Comparison of ENCODE assay signal across 13 cellular contexts in genomic region chr12:102539651-102540553, GRCh38. TPM values are rescaled to one million over a fixed set of nuclear protein-coding genes. Genes with fewer than 3 reads are reported as not detected.
DNase-seq lines count a peak whose midpoint lies in the region; ATAC-seq and TF ChIP-seq lines count a peak whose summit lies in the region.
"Had no signal": no experiment of that assay in that cellular context is flagged by ENCODE, and none has a peak within 500 bp of the region (broad histone marks: within the 10 kb centered on the region; RNA-seq: fewer than 3 reads in every experiment).

No MANE protein-coding gene starts in this region.

- no peaks in the 10 kb centered on the region for H3K36me3 ChIP-seq in stomach

- no peaks in the 10 kb centered on the region; the same call in 1 of the 2 replicates for H3K27me3 Mint-ChIP-seq in HFFc6 (ENCODE audit: insufficient read depth)
- H3K27me3 Mint-ChIP-seq in T-helper 2 cell treated with Interferon-gamma antibody and Interleukin-4, amounts not matched to agents 5 μg/mL and 100 μg/mL, for 36 hours (ENCODE audit: low read depth): peaks cover 9% of the 10 kb centered on the region

- DNase-seq in AG04450 (ENCODE audit: low read depth, low spot score) (peak; percentile 21), HFFc6 (peak; percentile 95), amniotic stem cell (lab: John Stamatoyannopoulos, UW) (peak; percentile 78), iris pigment epithelial cell (ENCODE audit: low read depth) (peak; percentile 95), stomach (no peak), NCI-H748 (lab: John Stamatoyannopoulos, UW; ENCODE audit: unreplicated experiment) (no peak)
- no peak for DNase-seq in T-helper 2 cell treated with Interferon-gamma antibody and Interleukin-4, amounts not matched to agents 5 μg/mL and 100 μg/mL, for 36 hours (ENCODE audit: low spot score)
- DNase-seq: CD4-positive, CD25-positive, alpha-beta regulatory T cell; hippocampal formation; NCI-H1436 had no signal

- CTCF ChIA-PET in AG04450 (lab: Charles Lee): interaction anchor here (0.6 to 1.7 kb wide), 5 partner anchors 55 to 767 kb away, joined by 3 to 8 read pairs (median 4); no protein-coding TSS in a partner anchor

- peak overlapping the region; percentile 73 for H3K4me3 Mint-ChIP-seq in HFFc6
- H3K4me3 Mint-ChIP-seq in T-helper 2 cell treated with Interferon-gamma antibody and Interleukin-4, amounts not matched to agents 5 μg/mL and 100 μg/mL, for 36 hours: no peak overlapping the region
- H3K4me3 Mint-ChIP-seq: CD4-positive, CD25-positive, alpha-beta regulatory T cell had no signal

- WGBS in stomach, 5 donors: 59 to 70% (median 62%) methylated on average over 9 to 10 of the region's 10 CpGs

- H3K27me3 ChIP-seq in AG04450 (ENCODE audit: control insufficient read depth, insufficient read depth, low read length): no peaks in the 10 kb centered on the region
- no peaks in the 10 kb centered on the region for H3K27me3 ChIP-seq in stomach

- no peak for ATAC-seq in activated CD4-positive, CD25-positive, alpha-beta regulatory T cell treated with anti-CD3 and anti-CD28 coated beads, Interleukin-2, amount 50 U/mL, for 24 hours

- no peak for TF ChIP-seq POLR2A in stomach (IDR thresholded peaks at IDR 0.05)

- TF ChIP-seq CTCF in AG04450 (IDR thresholded peaks at IDR 0.05; ENCODE audit: low read depth, low read length) (no peak), HFFc6 (IDR thresholded peaks at IDR 0.05) (peak; percentile 39; the same call in 1 of the 2 replicates), stomach (IDR thresholded peaks at IDR 0.05) (no peak)

- peaks cover 6% of the 10 kb centered on the region; the same call in 1 of the 2 replicates for H3K36me3 Mint-ChIP-seq in HFFc6 (ENCODE audit: low read depth)
- H3K36me3 Mint-ChIP-seq in T-helper 2 cell treated with Interferon-gamma antibody and Interleukin-4, amounts not matched to agents 5 μg/mL and 100 μg/mL, for 36 hours (ENCODE audit: low read depth): no peaks in the 10 kb centered on the region
- H3K36me3 Mint-ChIP-seq: CD4-positive, CD25-positive, alpha-beta regulatory T cell had no signal

- H3K4me1 ChIP-seq in stomach: no peaks in the 10 kb centered on the region

- no peak overlapping the region for H3K27ac ChIP-seq in AG04450 (ENCODE audit: low read depth, low read length)
- H3K27ac ChIP-seq in stomach: no peak overlapping the region
- H3K27ac ChIP-seq: HL-60 had no signal

- no peaks in the 10 kb centered on the region for H3K9me3 Mint-ChIP-seq in HFFc6
- no peaks in the 10 kb centered on the region for H3K9me3 Mint-ChIP-seq in T-helper 2 cell treated with Interferon-gamma antibody and Interleukin-4, amounts not matched to agents 5 μg/mL and 100 μg/mL, for 36 hours
- H3K9me3 Mint-ChIP-seq: CD4-positive, CD25-positive, alpha-beta regulatory T cell had no signal

- H3K4me1 Mint-ChIP-seq in HFFc6 (ENCODE audit: low read depth): peaks cover 95% of the 10 kb centered on the region
- peaks cover 13% of the 10 kb centered on the region for H3K4me1 Mint-ChIP-seq in T-helper 2 cell treated with Interferon-gamma antibody and Interleukin-4, amounts not matched to agents 5 μg/mL and 100 μg/mL, for 36 hours (ENCODE audit: low read depth)
- H3K4me1 Mint-ChIP-seq: CD4-positive, CD25-positive, alpha-beta regulatory T cell had no signal

- POLR2A ChIA-PET in AG04450 (lab: Yijun Ruan, JAX): interaction anchor here (0.6 kb wide), 1 partner anchor 382 kb away, joined by 3 read pairs; no protein-coding TSS in a partner anchor

- H3K9me3 ChIP-seq in AG04450 (ENCODE audit: control insufficient read depth, insufficient read depth, low read length): no peaks in the 10 kb centered on the region
- no peaks in the 10 kb centered on the region for H3K9me3 ChIP-seq in stomach

- intact Hi-C loops in stomach (cut with DNase I; ENCODE audit: low total_unique reads): no loop called here

- H3K27ac Mint-ChIP-seq in HFFc6: peak overlapping the region; percentile 96
- no peak overlapping the region for H3K27ac Mint-ChIP-seq in T-helper 2 cell treated with Interferon-gamma antibody and Interleukin-4, amounts not matched to agents 5 μg/mL and 100 μg/mL, for 36 hours
- H3K27ac Mint-ChIP-seq: CD4-positive, CD25-positive, alpha-beta regulatory T cell had no signal

- H3K4me3 ChIP-seq in AG04450 (ENCODE audit: low read depth, low read length): no peak overlapping the region
- no peak overlapping the region for H3K4me3 ChIP-seq in stomach

- no peak for TF ChIP-seq EP300 in stomach (IDR thresholded peaks at IDR 0.05)

RNA-seq across cellular contexts. Expression of gene IGF1, which starts 59.5 kb away (rescaled TPM):
- polyA plus RNA-seq in AG04450 (2011; rRNA removed): 0.01 and 0.10 TPM in 2 replicates
- not detected in 2 replicates for polyA minus RNA-seq in AG04450 (2011; rRNA and poly(A)+ RNA removed)
- under 1 TPM in 4 of 6 experiments, not detected in 2; 0.34 to 0.81 (median 0.51) TPM for total RNA-seq in HFFc6 (2021; fragmentation: NEBNext Ultra II Directional; extraction: Animal tissue kit (Norgen Biotek cat#: 25700))
- 10 to 100 TPM in 3 of 5 donors, 1 to 10 TPM in 1, under 1 TPM in 1; 0.89 to 14.5 (median 10.1) TPM for total RNA-seq in stomach
- 10 to 100 TPM in 2 of 3 donors, 1 to 10 TPM in 1; 4.0 to 10.9 (median 10.2) TPM for polyA plus RNA-seq in stomach
- total RNA-seq: CD4-positive, CD25-positive, alpha-beta regulatory T cell; mononuclear cell had no signal
- polyA plus RNA-seq: CD4-positive, CD25-positive, alpha-beta regulatory T cell had no signal

Comparison
In these comparisons a context has a peak if more than half of its experiments do, and no peak if none do; other contexts are left out.
1. DNase-seq: peak in AG04450 (single experiment), HFFc6 (single experiment), amniotic stem cell (single experiment) and iris pigment epithelial cell (single experiment); none in stomach (single experiment), NCI-H748 (single experiment) and T-helper 2 cell treated with Interferon-gamma antibody and Interleukin-4, amounts not matched to agents 5 μg/mL and 100 μg/mL, for 36 hours (single experiment).